In genomic region chr9:130039504-130040147, GRCh38 we compare ENCODE assay signal across 8 cellular contexts. TPM values are rescaled to one million over a fixed set of nuclear protein-coding genes. Genes with fewer than 3 reads are reported as not detected.
DNase-seq lines count a peak whose midpoint lies in the region; ATAC-seq, FAIRE-seq and TF ChIP-seq lines count a peak whose summit lies in the region.

No MANE protein-coding gene starts in this region.

- TF ChIP-seq POLR2A in GM12891 (IDR thresholded peaks at IDR 0.05; ENCODE audit: low read depth, low read length): peak; percentile 29; the same call in 1 of the 2 replicates

- intact Hi-C loops in sciatic nerve (cut with DNase I): no loop called here

- ATAC-seq in natural killer cell treated with Interleukin-12 subunit alpha and Interleukin-12 subunit beta and Interleukin-15 and Interleukin-18, amount 100 ng/mL, for 72 hours: peak in 1 of 2 donors; percentile 33
- ATAC-seq in sciatic nerve: no peak
- ATAC-seq in HG03432 (IDR thresholded peaks at IDR 0.05; ENCODE audit: unreplicated experiment): no peak

- no peak for FAIRE-seq in GM12891 (lab: Jason Lieb, UNC)

- DNase-seq in GM12891 (ENCODE audit: insufficient read length, low spot score): no peak
- peak; percentile 43 for DNase-seq in HuH-7 (ENCODE audit: low spot score)
- DNase-seq in natural killer cell treated with Interleukin-12 subunit alpha and Interleukin-12 subunit beta and Interleukin-15 and Interleukin-18, amount 100 ng/mL, for 72 hours (ENCODE audit: low spot score): no peak
- no peak for DNase-seq in NCI-H1436 treated with DMSO at 0.1 percent for 48 hours (lab: John Stamatoyannopoulos, UW)
- DNase-seq in sciatic nerve (ENCODE audit: low spot score): no peak
- DNase-seq in NCI-H2196 (lab: John Stamatoyannopoulos, UW; ENCODE audit: unreplicated experiment): no peak

- peak overlapping the region; percentile 99 for H3K27ac Mint-ChIP-seq in activated naive CD8-positive, alpha-beta T cell
- H3K27ac Mint-ChIP-seq in natural killer cell treated with Interleukin-12 subunit alpha and Interleukin-12 subunit beta and Interleukin-15 and Interleukin-18, amount 100 ng/mL, for 72 hours: peak overlapping the region; percentile 93 to 100

- peaks cover 63% of the 10 kb centered on the region for H3K4me1 Mint-ChIP-seq in activated naive CD8-positive, alpha-beta T cell (ENCODE audit: low read depth)
- peaks cover 64 to 81% of the 10 kb centered on the region in 2 donors for H3K4me1 Mint-ChIP-seq in natural killer cell treated with Interleukin-12 subunit alpha and Interleukin-12 subunit beta and Interleukin-15 and Interleukin-18, amount 100 ng/mL, for 72 hours (ENCODE audit: low read depth in 2 of 2)

- H3K36me3 Mint-ChIP-seq in activated naive CD8-positive, alpha-beta T cell: peaks cover 1% of the 10 kb centered on the region
- peaks cover 10% of the 10 kb centered on the region for H3K36me3 Mint-ChIP-seq in natural killer cell treated with Interleukin-12 subunit alpha and Interleukin-12 subunit beta and Interleukin-15 and Interleukin-18, amount 100 ng/mL, for 72 hours

- H3K9me3 Mint-ChIP-seq in activated naive CD8-positive, alpha-beta T cell (ENCODE audit: low read depth): no peaks in the 10 kb centered on the region
- no peaks in the 10 kb centered on the region for H3K9me3 Mint-ChIP-seq in natural killer cell treated with Interleukin-12 subunit alpha and Interleukin-12 subunit beta and Interleukin-15 and Interleukin-18, amount 100 ng/mL, for 72 hours

- peak overlapping the region; percentile 100 for H3K4me3 Mint-ChIP-seq in activated naive CD8-positive, alpha-beta T cell
- H3K4me3 Mint-ChIP-seq in natural killer cell treated with Interleukin-12 subunit alpha and Interleukin-12 subunit beta and Interleukin-15 and Interleukin-18, amount 100 ng/mL, for 72 hours: peak overlapping the region; percentile 99

- no peaks in the 10 kb centered on the region for H3K27me3 Mint-ChIP-seq in activated naive CD8-positive, alpha-beta T cell
- no peaks in the 10 kb centered on the region for H3K27me3 Mint-ChIP-seq in natural killer cell treated with Interleukin-12 subunit alpha and Interleukin-12 subunit beta and Interleukin-15 and Interleukin-18, amount 100 ng/mL, for 72 hours

TF ChIP-seq in GM12891, 5 proteins besides CTCF, POLR2A, EP300 and RAD21:
- TF ChIP-seq TAF1 (IDR thresholded peaks at IDR 0.05; ENCODE audit: low read depth, low read length): peak; percentile 14; the same call in 1 of the 2 replicates
- peak; percentile 83 for TF ChIP-seq SPI1 (IDR thresholded peaks at IDR 0.05; ENCODE audit: low read depth, low read length)
- TF ChIP-seq POLR2AphosphoS5 (IDR thresholded peaks at IDR 0.05; ENCODE audit: low read depth, low read length): no peak
- TF ChIP-seq POU2F2 (IDR thresholded peaks at IDR 0.05; ENCODE audit: low read depth, low read length): no peak
- TF ChIP-seq PAX5 (IDR thresholded peaks at IDR 0.05; ENCODE audit: insufficient read depth, low read length, severe bottlenecking): no peak

RNA-seq across cellular contexts. Expression of gene FNBP1, which starts 3.4 kb away (rescaled TPM):
- 209 TPM for polyA plus RNA-seq in GM12891 (2012; ENCODE audit: low read depth, missing spikeins)
- total RNA-seq in natural killer cell treated with Interleukin-12 subunit alpha and Interleukin-12 subunit beta and Interleukin-15 and Interleukin-18, amount 100 ng/mL, for 72 hours: 100 to 1,000 TPM; 124 to 141 TPM
- 132 TPM for total RNA-seq in sciatic nerve

RNA-seq across cellular contexts. Expression of gene GPR107, which starts 14.1 kb away (rescaled TPM):
- 9.8 TPM for polyA plus RNA-seq in GM12891 (2012; ENCODE audit: low read depth, missing spikeins)
- 10 to 100 TPM; 32.6 to 32.8 TPM for total RNA-seq in natural killer cell treated with Interleukin-12 subunit alpha and Interleukin-12 subunit beta and Interleukin-15 and Interleukin-18, amount 100 ng/mL, for 72 hours
- 42.4 TPM for total RNA-seq in sciatic nerve
